ENCODE assay signal across 17 cellular contexts in genomic region chr3:123686254-123686653, GRCh38.
A peak's percentile ranks its signal among the peaks of the same experiment; 100 is the strongest.
DNase-seq lines count a peak whose midpoint lies in the region; ATAC-seq and TF ChIP-seq lines count a peak whose summit lies in the region.
"Had no signal": no experiment of that assay in that cellular context is flagged by ENCODE, and none has a peak within 500 bp of the region (broad histone marks: within the 10 kb centered on the region; RNA-seq: fewer than 3 reads in every experiment).

No MANE protein-coding gene starts in this region.

- H3K4me3 ChIP-seq in GM23338: no peak overlapping the region
- H3K4me3 ChIP-seq in cardiac fibroblast (replicated peaks in 1 of 2; ENCODE audit: low read depth in 2 of 2, low read length in 2 of 2): no peak overlapping the region
- no peak overlapping the region for H3K4me3 ChIP-seq in gastroesophageal sphincter
- H3K4me3 ChIP-seq: cardiac muscle cell, dorsolateral prefrontal cortex, thyroid gland had no signal

- H3K9me2 ChIP-seq in GM23338 (ENCODE audit: insufficient read depth): no peaks in the 10 kb centered on the region

- H3K9me3 ChIP-seq in gastroesophageal sphincter: no peaks in the 10 kb centered on the region
- H3K9me3 ChIP-seq: Caco-2, thyroid gland had no signal

- peaks cover 7% of the 10 kb centered on the region; the same call in 1 of the 3 replicates for H3K36me3 Mint-ChIP-seq in GM23338 (ENCODE audit: low read depth)

- H3K4me2 ChIP-seq in GM23338: no peak overlapping the region

- no peaks in the 10 kb centered on the region for H3K79me2 ChIP-seq in GM23338 (replicated peaks; ENCODE audit: insufficient read depth)

- TF ChIP-seq EP300 in gastroesophageal sphincter (IDR thresholded peaks at IDR 0.05): no peak

- H3F3A ChIP-seq in GM23338 (replicated peaks; ENCODE audit: low read depth): no peaks in the 10 kb centered on the region

- no peaks in the 10 kb centered on the region for H3K27me3 ChIP-seq in GM23338 (ENCODE audit: insufficient read depth)
- H3K27me3 ChIP-seq in gastroesophageal sphincter: no peaks in the 10 kb centered on the region
- H3K27me3 ChIP-seq: dorsolateral prefrontal cortex, thyroid gland had no signal

- TF ChIP-seq CTCF in GM23338 (conservative IDR thresholded peaks at IDR 0.05; ENCODE audit: low read depth in 2 of 2): no peak
- no peak for TF ChIP-seq CTCF in cardiac fibroblast (IDR thresholded peaks at IDR 0.05; ENCODE audit: low read depth, low read length)
- no peak for TF ChIP-seq CTCF in gastroesophageal sphincter (IDR thresholded peaks at IDR 0.05)

- no peak overlapping the region for H3K27ac Mint-ChIP-seq in GM23338
- H3K27ac Mint-ChIP-seq: activated CD8-positive, alpha-beta T cell treated with anti-CD3 and anti-CD28 coated beads for 36 hours had no signal

- H3K4me3 Mint-ChIP-seq in GM23338: no peak overlapping the region
- H3K4me3 Mint-ChIP-seq: activated CD8-positive, alpha-beta T cell treated with anti-CD3 and anti-CD28 coated beads for 36 hours had no signal

- DNase-seq in GM23338 (ENCODE audit: low spot score) (no peak), cardiac fibroblast (ENCODE audit: low read depth in 2 of 2) (peak; percentile 28 to 51), smooth muscle cell of the brain vasculature (ENCODE audit: low read depth, low spot score) (peak; percentile 51), GM03348 (ENCODE audit: low spot score) (no peak), UCSD-AML1 (lab: John Stamatoyannopoulos, UW; ENCODE audit: unreplicated experiment) (no peak), mucosa of gallbladder (ENCODE audit: low spot score) (no peak)
- no peak for DNase-seq in effector CD8-positive, alpha-beta T cell (lab: John Stamatoyannopoulos, UW)
- DNase-seq: activated CD8-positive, alpha-beta T cell treated with anti-CD3 and anti-CD28 coated beads for 36 hours; activated gamma-delta T cell treated with Interleukin-2 at 50 U/mL for 16 hours; Caco-2; dorsolateral prefrontal cortex; erythroblast; NCI-H1694 treated with DMSO at 0.1 percent for 48 hours; NCI-H526; thyroid gland had no signal

- no peak for TF ChIP-seq POLR2A in gastroesophageal sphincter (IDR thresholded peaks at IDR 0.05)

- H3K27ac ChIP-seq in GM23338 (ENCODE audit: low read depth): no peak overlapping the region
- H3K27ac ChIP-seq in gastroesophageal sphincter: peak overlapping the region; percentile 94 to 97 (median 96)
- H3K27ac ChIP-seq: cardiac muscle cell, thyroid gland had no signal

- H3K4me1 ChIP-seq in GM23338 (ENCODE audit: insufficient read depth) (peaks cover 5% of the 10 kb centered on the region; the same call in 1 of the 2 replicates), gastroesophageal sphincter (peaks cover 10 to 100% (median 21%) of the 10 kb centered on the region in 3 donors)
- H3K4me1 ChIP-seq: Caco-2 had no signal

- ATAC-seq in GM23338 (peak; percentile 39), gastroesophageal sphincter (no peak)
- ATAC-seq: activated CD8-positive, alpha-beta T cell treated with anti-CD3 and anti-CD28 coated beads for 36 hours had no signal

- H4K20me1 ChIP-seq in GM23338 (replicated peaks; ENCODE audit: insufficient read depth): no peaks in the 10 kb centered on the region

- H3K36me3 ChIP-seq in GM23338 (ENCODE audit: insufficient read depth): no peaks in the 10 kb centered on the region
- H3K36me3 ChIP-seq in gastroesophageal sphincter: peaks cover 0 to 74% of the 10 kb centered on the region in 2 donors
- H3K36me3 ChIP-seq: cardiac muscle cell, thyroid gland had no signal

- no peak overlapping the region for H2AFZ ChIP-seq in GM23338

- peaks cover 5% of the 10 kb centered on the region for H3K27me3 Mint-ChIP-seq in GM23338 (ENCODE audit: insufficient read depth, low read depth, poor library complexity)

- H3K9me3 Mint-ChIP-seq in GM23338: no peaks in the 10 kb centered on the region
- H3K9me3 Mint-ChIP-seq: activated CD8-positive, alpha-beta T cell treated with anti-CD3 and anti-CD28 coated beads for 36 hours had no signal

- WGBS in gastroesophageal sphincter (ENCODE audit: low coverage in 1 of 2), 2 donors: 60% methylated on average over 2 of the region's 4 CpGs; no CpG with 5 or more reads in 1 of the 2 donors

- H3K4me1 Mint-ChIP-seq in GM23338: peaks cover 11% of the 10 kb centered on the region

TF ChIP-seq in GM23338, 12 proteins besides CTCF, POLR2A, EP300 and RAD21:
- TF ChIP-seq STAT1 (IDR thresholded peaks at IDR 0.05; ENCODE audit: unreplicated experiment) (no peak), NANOG (IDR thresholded peaks at IDR 0.05; ENCODE audit: borderline replicate concordance) (no peak), POLR2AphosphoS5 (IDR thresholded peaks at IDR 0.05; ENCODE audit: low read depth) (no peak)

Comparison
In these comparisons a context has a peak if more than half of its experiments do, and no peak if none do; other contexts are left out.
1. DNase-seq: peak in cardiac fibroblast (2 of 2) and smooth muscle cell of the brain vasculature (single experiment); none in GM23338 (single experiment), GM03348 (single experiment), UCSD-AML1 (single experiment), effector CD8-positive, alpha-beta T cell (single experiment) and mucosa of gallbladder (single experiment).